ENCODE assay signal across 28 cellular contexts in the genomic region with DNA sequence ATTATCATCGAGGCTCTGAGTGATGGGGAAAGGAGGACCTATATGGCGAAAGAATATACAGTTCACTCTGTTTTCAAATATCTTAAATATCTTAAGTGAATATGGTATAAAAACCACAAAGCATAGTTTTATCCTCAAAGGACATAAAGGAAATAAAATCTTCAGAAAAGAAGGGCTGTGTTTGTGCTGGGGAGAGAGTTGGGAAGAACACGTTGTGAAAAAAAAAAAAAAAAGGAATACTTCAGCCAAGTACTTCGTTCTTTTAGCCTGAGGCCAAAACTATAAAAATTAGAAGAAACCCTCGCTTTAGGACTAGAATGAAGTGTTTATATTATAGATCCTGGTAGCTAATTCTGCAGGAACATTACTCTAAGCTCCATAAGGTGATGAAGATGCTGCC. TPM values are rescaled to one million over a fixed set of nuclear protein-coding genes. Genes with fewer than 3 reads are reported as not detected.
DNase-seq lines count a peak whose midpoint lies in the region; TF ChIP-seq lines count a peak whose summit lies in the region.
"Had no signal": no experiment of that assay in that cellular context is flagged by ENCODE, and none has a peak within 500 bp of the region (broad histone marks: within the 10 kb centered on the region; RNA-seq: fewer than 3 reads in every experiment).

No MANE protein-coding gene starts in this region.

- H3K4me3 Mint-ChIP-seq in Caco-2 (ENCODE audit: unreplicated experiment): no peak overlapping the region
- H3K4me3 Mint-ChIP-seq: activated CD4-positive, alpha-beta memory T cell treated with anti-CD3 and anti-CD28 coated beads for 36 hours; mesothelial cell of epicardium; naive thymus-derived CD4-positive, alpha-beta T cell; stimulated activated naive B cell treated with anti-CD40 and anti-IgM and Interleukin-4, amounts not matched to agents 10 μg/mL and 1 μg/mL and 100 μg/mL, for 72 hours had no signal

- no TSS peak for BruUV-seq in Caco-2 (replicated peaks; lab: Mats Ljungman, UMichigan)

- TF ChIP-seq CTCF in Caco-2 (IDR thresholded peaks at IDR 0.05; ENCODE audit: insufficient read depth in 1 of 2, low read depth in 1 of 2, low read length in 1 of 2, severe bottlenecking in 1 of 2, unreplicated experiment in 1 of 2): no peak
- no peak for TF ChIP-seq CTCF in testis (IDR thresholded peaks at IDR 0.05)

- no peak overlapping the region for H3K4me2 ChIP-seq in skeletal muscle satellite cell (ENCODE audit: low read length)
- H3K4me2 ChIP-seq in Karpas-422 (ENCODE audit: low read depth, low read length, poor library complexity, severe bottlenecking): no peak overlapping the region
- H3K4me2 ChIP-seq: BLaER1, SK-N-SH had no signal

- H3K36me3 Mint-ChIP-seq in Caco-2 (ENCODE audit: insufficient read depth, unreplicated experiment): no peaks in the 10 kb centered on the region
- H3K36me3 Mint-ChIP-seq: activated CD4-positive, alpha-beta memory T cell treated with anti-CD3 and anti-CD28 coated beads for 36 hours; mesothelial cell of epicardium; naive thymus-derived CD4-positive, alpha-beta T cell; stimulated activated naive B cell treated with anti-CD40 and anti-IgM and Interleukin-4, amounts not matched to agents 10 μg/mL and 1 μg/mL and 100 μg/mL, for 72 hours had no signal

- WGBS in testis, 2 donors: 41 to 51% methylated on average over 5 of the region's 5 CpGs

- no peaks in the 10 kb centered on the region for H3K9me3 ChIP-seq in Caco-2
- no peaks in the 10 kb centered on the region for H3K9me3 ChIP-seq in skeletal muscle satellite cell (replicated peaks; ENCODE audit: low read length)
- H3K9me3 ChIP-seq in Karpas-422 (ENCODE audit: low read length): no peaks in the 10 kb centered on the region
- H3K9me3 ChIP-seq in testis: no peaks in the 10 kb centered on the region
- H3K9me3 ChIP-seq: adrenal gland, BLaER1, psoas muscle, SK-N-SH, thoracic aorta had no signal

- no peaks in the 10 kb centered on the region for H3K9me2 ChIP-seq in Karpas-422 (replicated peaks; ENCODE audit: insufficient read depth, low read length)
- H3K9me2 ChIP-seq: SK-N-SH had no signal

- H3K27me3 ChIP-seq in Caco-2 (replicated peaks; ENCODE audit: control insufficient read depth, insufficient read depth, low read length): no peaks in the 10 kb centered on the region
- H3K27me3 ChIP-seq in skeletal muscle satellite cell (ENCODE audit: control insufficient read depth, insufficient read depth, low read length): no peaks in the 10 kb centered on the region
- H3K27me3 ChIP-seq in Karpas-422 (ENCODE audit: low read length): no peaks in the 10 kb centered on the region
- H3K27me3 ChIP-seq in testis: no peaks in the 10 kb centered on the region
- H3K27me3 ChIP-seq: adrenal gland, BLaER1 had no signal

- H3K79me2 ChIP-seq in Karpas-422 (ENCODE audit: low read length): no peaks in the 10 kb centered on the region

- H3K4me3 ChIP-seq in Caco-2 (ENCODE audit: low read depth, low read length) (no peak overlapping the region), skeletal muscle satellite cell (ENCODE audit: low read length) (no peak overlapping the region), Karpas-422 (ENCODE audit: low read length) (no peak overlapping the region), testis (no peak overlapping the region)
- H3K4me3 ChIP-seq: adrenal gland, BLaER1, K562, psoas muscle, thoracic aorta had no signal

- H3K27ac Mint-ChIP-seq in Caco-2 (ENCODE audit: unreplicated experiment): peak overlapping the region; percentile 53
- H3K27ac Mint-ChIP-seq: activated CD4-positive, alpha-beta memory T cell treated with anti-CD3 and anti-CD28 coated beads for 36 hours; mesothelial cell of epicardium; naive thymus-derived CD4-positive, alpha-beta T cell; stimulated activated naive B cell treated with anti-CD40 and anti-IgM and Interleukin-4, amounts not matched to agents 10 μg/mL and 1 μg/mL and 100 μg/mL, for 72 hours had no signal

- H4K20me1 ChIP-seq in Karpas-422 (ENCODE audit: insufficient read depth, low read depth, low read length): no peaks in the 10 kb centered on the region
- H4K20me1 ChIP-seq: BLaER1 had no signal

- H3K4me1 Mint-ChIP-seq in Caco-2 (ENCODE audit: low read depth, unreplicated experiment): peaks cover 1% of the 10 kb centered on the region

- intact Hi-C loops in Caco-2 (cut with micrococcal nuclease; ENCODE audit: unreplicated experiment): loop anchor here (5.0 kb wide), 2 partner anchors 781 to 871 kb away; no protein-coding TSS in a partner anchor
- intact Hi-C loops in testis (cut with DNase I; ENCODE audit: low total_unique reads): no loop called here

- TF ChIP-seq POLR2A in testis (IDR thresholded peaks at IDR 0.05): no peak

- H3K27ac ChIP-seq in Karpas-422 (ENCODE audit: low read length) (no peak overlapping the region), testis (peak overlapping the region in 1 of 2 donors; percentile 57)
- H3K27ac ChIP-seq: BLaER1, psoas muscle, RWPE1, thoracic aorta had no signal

- POLR2A ChIA-PET in Caco-2 (lab: Charles Lee): no interaction called here

- no peaks in the 10 kb centered on the region for H3K9me3 Mint-ChIP-seq in Caco-2 (ENCODE audit: unreplicated experiment)
- H3K9me3 Mint-ChIP-seq: activated CD4-positive, alpha-beta memory T cell treated with anti-CD3 and anti-CD28 coated beads for 36 hours; mesothelial cell of epicardium; stimulated activated naive B cell treated with anti-CD40 and anti-IgM and Interleukin-4, amounts not matched to agents 10 μg/mL and 1 μg/mL and 100 μg/mL, for 72 hours had no signal

- no peaks in the 10 kb centered on the region for H3K27me3 Mint-ChIP-seq in Caco-2 (ENCODE audit: insufficient read depth, unreplicated experiment)

- CTCF ChIA-PET in Caco-2 (lab: Charles Lee): interaction anchor here (0.7 kb wide), 1 partner anchor 682 kb away, joined by 3 read pairs; no protein-coding TSS in a partner anchor

- H2AFZ ChIP-seq in Karpas-422 (ENCODE audit: low read length): no peak overlapping the region

- H3K4me1 ChIP-seq in Caco-2: peaks cover 12% of the 10 kb centered on the region; the same call in 1 of the 2 replicates
- H3K4me1 ChIP-seq in skeletal muscle satellite cell (ENCODE audit: control insufficient read depth, insufficient read depth, low read length): peaks cover 26% of the 10 kb centered on the region
- peaks cover 4% of the 10 kb centered on the region; the same call in 1 of the 2 replicates for H3K4me1 ChIP-seq in Karpas-422 (ENCODE audit: low read length)
- H3K4me1 ChIP-seq in testis: peaks cover 40% of the 10 kb centered on the region

- no peak for DNase-seq in Caco-2
- peak; percentile 31 for DNase-seq in M059J (ENCODE audit: low read depth)
- peak; percentile 60 for DNase-seq in fibroblast of peridontal ligament (ENCODE audit: extremely low read depth)
- DNase-seq in Karpas-422: no peak
- DNase-seq in activated CD4-positive, alpha-beta T cell treated with anti-CD3 and anti-CD28 coated beads for 4 hours: no peak
- DNase-seq in testis: no peak
- DNase-seq: activated CD4-positive, alpha-beta memory T cell treated with anti-CD3 and anti-CD28 coated beads for 36 hours; activated CD8-positive, alpha-beta memory T cell treated with anti-CD3 and anti-CD28 coated beads, Interleukin-2, amount 50 U/mL, for 4 hours; activated naive CD4-positive, alpha-beta T cell treated with Interleukin-2 at 50 U/mL for 16 hours; adrenal gland; glutamatergic neuron; naive thymus-derived CD4-positive, alpha-beta T cell; NCI-H1930; NCI-H510A treated with DMSO at 0.1 percent for 48 hours; nucleus accumbens; psoas muscle; SK-N-SH; stimulated activated naive B cell treated with anti-CD40 and anti-IgM and Interleukin-4, amounts not matched to agents 10 μg/mL and 1 μg/mL and 100 μg/mL, for 72 hours had no signal

- H3K36me3 ChIP-seq in Caco-2 (ENCODE audit: control insufficient read depth, insufficient read depth, low read length): no peaks in the 10 kb centered on the region
- H3K36me3 ChIP-seq in skeletal muscle satellite cell (ENCODE audit: insufficient read depth, low read length): no peaks in the 10 kb centered on the region
- no peaks in the 10 kb centered on the region for H3K36me3 ChIP-seq in Karpas-422 (ENCODE audit: insufficient read depth, low read length)
- H3K36me3 ChIP-seq in testis (ENCODE audit: low read depth, missing control alignments): no peaks in the 10 kb centered on the region
- H3K36me3 ChIP-seq: adrenal gland, BLaER1, thoracic aorta had no signal

- H3K9ac ChIP-seq in skeletal muscle satellite cell (ENCODE audit: low read depth, low read length) (peak overlapping the region; percentile 15), Karpas-422 (ENCODE audit: low read length) (no peak overlapping the region)
- H3K9ac ChIP-seq: BLaER1, SK-N-SH had no signal

RNA-seq across cellular contexts. Expression of a gene that starts 10.1 kb away (rescaled TPM):
- total RNA-seq in Caco-2 (2022) (not detected in 2 replicates), testis (1 to 10 TPM; 2.5 to 4.3 TPM)
- not detected in 2 replicates for total RNA-seq in M059J (2014; rRNA removed; shearing (Covaris generic))
- not detected in 2 replicates for total RNA-seq in skeletal muscle satellite cell (2012; rRNA removed)
- not detected in 2 replicates for total RNA-seq in Karpas-422 (2014; rRNA removed; shearing (Covaris generic); ENCODE audit: low replicate concordance)
- 1.8 TPM for polyA plus RNA-seq in testis (ENCODE audit: insufficient read depth, low read depth, low replicate concordance)
- total RNA-seq: activated CD4-positive, alpha-beta memory T cell treated with anti-CD3 and anti-CD28 coated beads for 36 hours; adrenal gland; K562; lower leg skin; mesothelial cell of epicardium; naive thymus-derived CD4-positive, alpha-beta T cell; psoas muscle; skeletal muscle tissue; T-helper 1 cell treated with Interleukin-12 subunit alpha and Interleukin-12 subunit beta and Interleukin-4 antibody, amounts not matched to agents 30 ng/mL and 1 ng/mL, for 36 hours; thoracic aorta had no signal
- polyA plus RNA-seq: adrenal gland; K562; keratinocyte; naive thymus-derived CD4-positive, alpha-beta T cell; psoas muscle; SK-N-SH had no signal

RNA-seq across cellular contexts. Expression of a gene that starts 22.7 kb away (rescaled TPM):
- total RNA-seq in Caco-2 (2022) (5.3 and 5.5 TPM in 2 replicates), testis (10 to 100 TPM; 19.1 to 27.4 TPM)
- 7.6 and 7.8 TPM in 2 replicates for total RNA-seq in M059J (2014; rRNA removed; shearing (Covaris generic))
- total RNA-seq in skeletal muscle satellite cell (2012; rRNA removed): 6.8 and 10.7 TPM in 2 replicates
- not detected in 2 replicates for total RNA-seq in Karpas-422 (2014; rRNA removed; shearing (Covaris generic); ENCODE audit: low replicate concordance)
- polyA plus RNA-seq in testis (ENCODE audit: insufficient read depth, low read depth, low replicate concordance): 10.7 TPM
- polyA plus RNA-seq: naive thymus-derived CD4-positive, alpha-beta T cell had no signal

Comparison
In these comparisons a context has a peak if more than half of its experiments do, and no peak if none do; other contexts are left out.
1. DNase-seq: peak in M059J (single experiment) and fibroblast of peridontal ligament (single experiment); none in Caco-2 (0 of 2), Karpas-422 (single experiment), activated CD4-positive, alpha-beta T cell treated with anti-CD3 and anti-CD28 coated beads for 4 hours (0 of 2) and testis (single experiment).